Comparison of ENCODE assay signal across 1 cellular context in genomic region chr2:148645135-148645924, GRCh38.
TF ChIP-seq lines count a peak whose summit lies in the region.

No MANE protein-coding gene starts in this region.

TF ChIP-seq in HepG2, 621 proteins besides CTCF, POLR2A, EP300 and RAD21 (continued from another document and continues in another):
- TF ChIP-seq BRF2 (CRISPR knock-in tag; IDR thresholded peaks at IDR 0.05) (no peak), ZFP82 (CRISPR knock-in tag; IDR thresholded peaks at IDR 0.05; ENCODE audit: borderline replicate concordance) (peak; percentile 77; the same call in 1 of the 2 replicates), THAP11 (CRISPR knock-in tag; IDR thresholded peaks at IDR 0.05) (peak; percentile 66; the same call in 1 of the 2 replicates), THAP8 (CRISPR knock-in tag; IDR thresholded peaks at IDR 0.05; ENCODE audit: borderline replicate concordance) (no peak), BCLAF1 (IDR thresholded peaks at IDR 0.05) (no peak), XBP1 (CRISPR knock-in tag; IDR thresholded peaks at IDR 0.05) (no peak), GTF3A (CRISPR knock-in tag; conservative IDR thresholded peaks at IDR 0.05) (0 out of 2 replicates have a peak, but pooled peaks have one; percentile 52), RBM39 (IDR thresholded peaks at IDR 0.05; ENCODE audit: low read depth, low read length, poor library complexity, severe bottlenecking) (peak; percentile 47), ZSCAN25 (CRISPR knock-in tag; IDR thresholded peaks at IDR 0.05) (peak; percentile 52; the same call in 1 of the 2 replicates), FOXK2 (IDR thresholded peaks at IDR 0.05) (peak; percentile 93), ZNF24 (IDR thresholded peaks at IDR 0.05) (no peak), AHDC1 (CRISPR knock-in tag; IDR thresholded peaks at IDR 0.05; ENCODE audit: borderline replicate concordance) (no peak), BHLHE40 (IDR thresholded peaks at IDR 0.05; ENCODE audit: low read length) (0 out of 2 replicates have a peak, but pooled peaks have one; percentile 19), SP1 (IDR thresholded peaks at IDR 0.05) (no peak), SP1 (CRISPR knock-in tag; IDR thresholded peaks at IDR 0.05) (peak; percentile 13), NFKB2 (CRISPR knock-in tag; IDR thresholded peaks at IDR 0.05; ENCODE audit: borderline replicate concordance) (no peak), SALL2 (CRISPR knock-in tag; IDR thresholded peaks at IDR 0.05) (peak; percentile 66; the same call in 1 of the 2 replicates), ZNF136 (CRISPR knock-in tag; IDR thresholded peaks at IDR 0.05; ENCODE audit: low read depth) (peak; percentile 60; the same call in 1 of the 2 replicates), ZBTB25 (CRISPR knock-in tag; IDR thresholded peaks at IDR 0.05) (peak; percentile 25), RXRA (CRISPR knock-in tag; IDR thresholded peaks at IDR 0.05) (peak; percentile 18; the same call in 1 of the 2 replicates), MAX (IDR thresholded peaks at IDR 0.05) (peak; percentile 5), ZBTB20 (CRISPR knock-in tag; IDR thresholded peaks at IDR 0.05; ENCODE audit: borderline replicate concordance, low read depth) (peak; percentile 18; the same call in 1 of the 2 replicates), GZF1 (CRISPR knock-in tag; IDR thresholded peaks at IDR 0.05) (0 out of 2 replicates have a peak, but pooled peaks have one; percentile 50), ZNF746 (CRISPR knock-in tag; IDR thresholded peaks at IDR 0.05) (no peak; the same call in 1 of the 2 replicates), ZKSCAN5 (CRISPR knock-in tag; IDR thresholded peaks at IDR 0.05) (no peak), ZNF570 (CRISPR knock-in tag; IDR thresholded peaks at IDR 0.05; ENCODE audit: borderline replicate concordance) (no peak), MLLT10 (CRISPR knock-in tag; IDR thresholded peaks at IDR 0.05) (no peak), ZBTB21 (CRISPR knock-in tag; IDR thresholded peaks at IDR 0.05) (no peak), ZMAT3 (CRISPR knock-in tag; conservative IDR thresholded peaks at IDR 0.05) (peak; percentile 16; the same call in 1 of the 2 replicates), PATZ1 (CRISPR knock-in tag; IDR thresholded peaks at IDR 0.05) (peak; percentile 25), ZNF510 (CRISPR knock-in tag; IDR thresholded peaks at IDR 0.05; ENCODE audit: low read depth) (no peak), MEIS2 (CRISPR knock-in tag; IDR thresholded peaks at IDR 0.05) (peak; percentile 9; the same call in 1 of the 2 replicates), ZNF350 (CRISPR knock-in tag; IDR thresholded peaks at IDR 0.05; ENCODE audit: borderline replicate concordance, low read depth) (peak; percentile 83), ZNF317 (CRISPR knock-in tag; IDR thresholded peaks at IDR 0.05) (no peak; the same call in 1 of the 2 replicates), SOX6 (IDR thresholded peaks at IDR 0.05) (no peak), SOX6 (CRISPR knock-in tag; IDR thresholded peaks at IDR 0.05) (peak; percentile 37), ATF5 (CRISPR knock-in tag; IDR thresholded peaks at IDR 0.05; ENCODE audit: low read depth) (no peak)
- TF ChIP-seq, protein P1, sequence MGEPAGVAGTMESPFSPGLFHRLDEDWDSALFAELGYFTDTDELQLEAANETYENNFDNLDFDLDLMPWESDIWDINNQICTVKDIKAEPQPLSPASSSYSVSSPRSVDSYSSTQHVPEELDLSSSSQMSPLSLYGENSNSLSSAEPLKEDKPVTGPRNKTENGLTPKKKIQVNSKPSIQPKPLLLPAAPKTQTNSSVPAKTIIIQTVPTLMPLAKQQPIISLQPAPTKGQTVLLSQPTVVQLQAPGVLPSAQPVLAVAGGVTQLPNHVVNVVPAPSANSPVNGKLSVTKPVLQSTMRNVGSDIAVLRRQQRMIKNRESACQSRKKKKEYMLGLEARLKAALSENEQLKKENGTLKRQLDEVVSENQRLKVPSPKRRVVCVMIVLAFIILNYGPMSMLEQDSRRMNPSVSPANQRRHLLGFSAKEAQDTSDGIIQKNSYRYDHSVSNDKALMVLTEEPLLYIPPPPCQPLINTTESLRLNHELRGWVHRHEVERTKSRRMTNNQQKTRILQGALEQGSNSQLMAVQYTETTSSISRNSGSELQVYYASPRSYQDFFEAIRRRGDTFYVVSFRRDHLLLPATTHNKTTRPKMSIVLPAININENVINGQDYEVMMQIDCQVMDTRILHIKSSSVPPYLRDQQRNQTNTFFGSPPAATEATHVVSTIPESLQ (CRISPR knock-in tag; conservative IDR thresholded peaks at IDR 0.05), result 0 out of 2 replicates have a peak, but pooled peaks have one; percentile 30
- TF ChIP-seq, protein P2, sequence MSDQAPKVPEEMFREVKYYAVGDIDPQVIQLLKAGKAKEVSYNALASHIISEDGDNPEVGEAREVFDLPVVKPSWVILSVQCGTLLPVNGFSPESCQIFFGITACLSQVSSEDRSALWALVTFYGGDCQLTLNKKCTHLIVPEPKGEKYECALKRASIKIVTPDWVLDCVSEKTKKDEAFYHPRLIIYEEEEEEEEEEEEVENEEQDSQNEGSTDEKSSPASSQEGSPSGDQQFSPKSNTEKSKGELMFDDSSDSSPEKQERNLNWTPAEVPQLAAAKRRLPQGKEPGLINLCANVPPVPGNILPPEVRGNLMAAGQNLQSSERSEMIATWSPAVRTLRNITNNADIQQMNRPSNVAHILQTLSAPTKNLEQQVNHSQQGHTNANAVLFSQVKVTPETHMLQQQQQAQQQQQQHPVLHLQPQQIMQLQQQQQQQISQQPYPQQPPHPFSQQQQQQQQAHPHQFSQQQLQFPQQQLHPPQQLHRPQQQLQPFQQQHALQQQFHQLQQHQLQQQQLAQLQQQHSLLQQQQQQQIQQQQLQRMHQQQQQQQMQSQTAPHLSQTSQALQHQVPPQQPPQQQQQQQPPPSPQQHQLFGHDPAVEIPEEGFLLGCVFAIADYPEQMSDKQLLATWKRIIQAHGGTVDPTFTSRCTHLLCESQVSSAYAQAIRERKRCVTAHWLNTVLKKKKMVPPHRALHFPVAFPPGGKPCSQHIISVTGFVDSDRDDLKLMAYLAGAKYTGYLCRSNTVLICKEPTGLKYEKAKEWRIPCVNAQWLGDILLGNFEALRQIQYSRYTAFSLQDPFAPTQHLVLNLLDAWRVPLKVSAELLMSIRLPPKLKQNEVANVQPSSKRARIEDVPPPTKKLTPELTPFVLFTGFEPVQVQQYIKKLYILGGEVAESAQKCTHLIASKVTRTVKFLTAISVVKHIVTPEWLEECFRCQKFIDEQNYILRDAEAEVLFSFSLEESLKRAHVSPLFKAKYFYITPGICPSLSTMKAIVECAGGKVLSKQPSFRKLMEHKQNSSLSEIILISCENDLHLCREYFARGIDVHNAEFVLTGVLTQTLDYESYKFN (CRISPR knock-in tag; conservative IDR thresholded peaks at IDR 0.05), result 0 out of 2 replicates have a peak, but pooled peaks have one; percentile 13
- TF ChIP-seq, protein P3, sequence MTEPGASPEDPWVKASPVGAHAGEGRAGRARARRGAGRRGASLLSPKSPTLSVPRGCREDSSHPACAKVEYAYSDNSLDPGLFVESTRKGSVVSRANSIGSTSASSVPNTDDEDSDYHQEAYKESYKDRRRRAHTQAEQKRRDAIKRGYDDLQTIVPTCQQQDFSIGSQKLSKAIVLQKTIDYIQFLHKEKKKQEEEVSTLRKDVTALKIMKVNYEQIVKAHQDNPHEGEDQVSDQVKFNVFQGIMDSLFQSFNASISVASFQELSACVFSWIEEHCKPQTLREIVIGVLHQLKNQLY (CRISPR knock-in tag; IDR thresholded peaks at IDR 0.05), result no peak
